In the genomic region with DNA sequence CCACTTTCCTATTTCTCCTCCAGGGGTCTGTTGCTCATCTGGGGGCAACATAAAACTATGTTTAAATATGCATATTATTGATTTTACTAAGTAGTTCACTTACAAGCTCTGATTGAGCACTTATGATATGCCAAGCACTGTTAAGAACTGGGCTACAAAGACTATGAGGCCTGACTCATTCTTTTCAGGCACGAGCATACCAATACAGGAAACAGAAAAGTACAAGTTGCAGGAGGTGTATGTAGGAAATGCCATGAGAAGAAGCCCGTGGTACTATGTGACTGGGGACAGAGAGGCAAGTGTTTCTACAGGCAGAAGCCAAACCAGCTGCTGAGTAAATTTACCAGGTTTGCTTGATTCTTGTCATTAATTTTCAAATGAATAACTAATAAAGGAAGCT, we compare ENCODE assay signal across 11 cellular contexts.
A peak's percentile ranks its signal among the peaks of the same experiment; 100 is the strongest.
DNase-seq lines count a peak whose midpoint lies in the region; ATAC-seq and TF ChIP-seq lines count a peak whose summit lies in the region.
"Had no signal": no experiment of that assay in that cellular context is flagged by ENCODE, and none has a peak within 500 bp of the region (broad histone marks: within the 10 kb centered on the region; RNA-seq: fewer than 3 reads in every experiment).

No MANE protein-coding gene starts in this region.

- peak overlapping the region; percentile 12 for H3K27ac Mint-ChIP-seq in chondrocyte (ENCODE audit: unreplicated experiment)
- H3K27ac Mint-ChIP-seq in T-helper 17 cell = no peak overlapping the region
- H3K27ac Mint-ChIP-seq: neural progenitor cell had no signal

- H3K4me1 Mint-ChIP-seq in chondrocyte (ENCODE audit: low read depth) = peaks cover 12% of the 10 kb centered on the region
- no peaks in the 10 kb centered on the region for H3K4me1 Mint-ChIP-seq in T-helper 17 cell
- H3K4me1 Mint-ChIP-seq: neural progenitor cell had no signal

- no peaks in the 10 kb centered on the region for H3K27me3 ChIP-seq in AG04450 (ENCODE audit: control insufficient read depth, insufficient read depth, low read length)
- H3K27me3 ChIP-seq: neural progenitor cell had no signal

- no peak overlapping the region for H3K4me3 ChIP-seq in AG04450 (ENCODE audit: low read depth, low read length)
- H3K4me3 ChIP-seq: neural progenitor cell had no signal

- POLR2A ChIA-PET in AG04450 (lab: Yijun Ruan, JAX) = no interaction called here

- DNase-seq in AG04450 (ENCODE audit: low read depth, low spot score) (peak; percentile 11), chondrocyte (ENCODE audit: low spot score) (no peak), T1000 (lab: John Stamatoyannopoulos, UW) (no peak), SW480 (ENCODE audit: low spot score) (no peak), T-helper 17 cell (no peak), NCI-H446 (lab: John Stamatoyannopoulos, UW) (no peak)
- DNase-seq: activated CD4-positive, alpha-beta T cell treated with anti-CD3 and anti-CD28 coated beads, Interleukin-2, amount 50 U/mL, for 1 hour; NCI-H510A had no signal

- TF ChIP-seq CTCF in AG04450 (IDR thresholded peaks at IDR 0.05; ENCODE audit: low read depth, low read length) = no peak
- no peak for TF ChIP-seq CTCF in chondrocyte (IDR thresholded peaks at IDR 0.05)

- H3K27me3 Mint-ChIP-seq in chondrocyte (ENCODE audit: low read depth) (peaks cover 5% of the 10 kb centered on the region), T-helper 17 cell (peaks cover under 1% of the 10 kb centered on the region)

- H3K9me3 Mint-ChIP-seq in chondrocyte (ENCODE audit: low read depth) = no peaks in the 10 kb centered on the region
- H3K9me3 Mint-ChIP-seq: neural progenitor cell had no signal

- ATAC-seq in GM21381 (IDR thresholded peaks at IDR 0.05; ENCODE audit: unreplicated experiment) (peak; percentile 61), HG03196 (IDR thresholded peaks at IDR 0.05; ENCODE audit: unreplicated experiment) (peak; percentile 88), T-helper 17 cell (no peak)

- no peak overlapping the region for H3K4me3 Mint-ChIP-seq in chondrocyte (ENCODE audit: unreplicated experiment)
- H3K4me3 Mint-ChIP-seq in T-helper 17 cell = no peak overlapping the region
- H3K4me3 Mint-ChIP-seq: neural progenitor cell had no signal

- H3K36me3 Mint-ChIP-seq in chondrocyte (ENCODE audit: low read depth) (no peaks in the 10 kb centered on the region), T-helper 17 cell (ENCODE audit: low read depth) (no peaks in the 10 kb centered on the region)
- H3K36me3 Mint-ChIP-seq: neural progenitor cell had no signal

- H3K27ac ChIP-seq in AG04450 (ENCODE audit: low read depth, low read length) = peak overlapping the region; percentile 54
- H3K27ac ChIP-seq: neural progenitor cell had no signal

- CTCF ChIA-PET in AG04450 (lab: Charles Lee) = interaction anchor here (0.7 kb wide), 1 partner anchor 199 kb away, joined by 3 read pairs; no protein-coding TSS in a partner anchor

- H3K9me3 ChIP-seq in AG04450 (ENCODE audit: control insufficient read depth, insufficient read depth, low read length) = no peaks in the 10 kb centered on the region
- no peaks in the 10 kb centered on the region for H3K9me3 ChIP-seq in T-helper 17 cell (ENCODE audit: control insufficient read depth, low read length, poor library complexity, severe bottlenecking)
